In the genomic region with DNA sequence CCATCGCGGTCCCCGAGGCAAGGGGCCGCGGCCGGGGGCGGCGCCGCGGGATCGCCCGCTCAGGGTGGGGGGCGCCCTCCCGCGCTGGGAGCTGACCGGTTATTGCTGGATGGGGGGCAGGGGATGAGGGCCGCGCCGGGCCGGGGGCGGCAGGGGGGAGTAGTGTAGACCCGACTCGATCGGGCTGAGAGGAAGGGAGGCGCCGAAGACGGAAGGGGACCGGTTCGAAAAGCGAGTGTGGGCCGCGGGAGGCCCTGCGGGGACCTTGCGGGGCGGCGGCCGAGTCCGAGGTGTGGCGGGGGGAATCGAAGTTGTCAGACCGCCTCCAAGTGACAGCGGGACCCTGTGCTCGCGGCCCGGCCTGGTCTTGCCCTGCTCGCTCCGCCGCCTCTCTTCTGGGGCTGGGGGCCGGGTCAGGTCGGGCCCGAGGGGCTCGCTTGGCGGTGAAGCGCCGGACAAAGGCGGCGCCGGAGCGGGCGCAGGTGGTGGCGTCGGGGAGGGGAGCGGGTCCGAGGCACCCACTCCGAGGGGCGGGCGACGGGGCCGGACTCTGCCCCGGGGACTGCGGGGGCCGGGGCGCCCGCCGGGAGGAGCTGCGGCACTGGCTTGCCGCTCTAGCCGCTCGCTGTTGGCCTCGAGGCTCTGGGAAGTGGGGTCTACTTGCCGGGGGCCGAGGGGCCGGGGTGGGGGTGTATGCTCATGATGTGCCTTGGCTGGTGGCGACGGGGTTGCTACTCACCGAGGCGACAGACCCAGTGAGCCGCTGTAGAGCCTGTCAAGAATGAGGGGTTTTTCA, we compare ENCODE assay signal across 8 cellular contexts. TPM values are rescaled to one million over a fixed set of nuclear protein-coding genes. Genes with fewer than 3 reads are reported as not detected.
DNase-seq lines count a peak whose midpoint lies in the region; ATAC-seq and TF ChIP-seq lines count a peak whose summit lies in the region.

No MANE protein-coding gene starts in this region.

- H3K4me3 Mint-ChIP-seq in CD4-positive, alpha-beta memory T cell = peak overlapping the region; percentile 89 to 95 (median 93)
- peak overlapping the region; percentile 87 for H3K4me3 Mint-ChIP-seq in HFFc6

- peak in 1 of 5 donors; percentile 52 for DNase-seq in CD4-positive, alpha-beta memory T cell
- DNase-seq in HFFc6 (no peak), germinal center (ENCODE audit: low spot score) (peak; percentile 33), sciatic nerve (ENCODE audit: low spot score) (peak; percentile 67), mucosa of gallbladder (ENCODE audit: low spot score) (no peak)
- DNase-seq in activated CD8-positive, alpha-beta memory T cell treated with anti-CD3 and anti-CD28 coated beads, Interleukin-2, amount 50 U/mL, for 48 hours = peak; percentile 67
- no peak for DNase-seq in stimulated activated naive CD4-positive, alpha-beta T cell treated with Interleukin-2 at 50 U/mL for 16 hours (lab: John Stamatoyannopoulos, UW)
- no peak for DNase-seq in activated CD4-positive, CD25-positive, alpha-beta regulatory T cell (lab: John Stamatoyannopoulos, UW)

- intact Hi-C loops in CD4-positive, alpha-beta memory T cell (cut with micrococcal nuclease) = loop anchor here (1.0 to 2.0 kb wide), 3 partner anchors 37 to 127 kb away; partner anchors contain the start of genes IVD and RPUSD2
- intact Hi-C loops in sciatic nerve (cut with DNase I) = no loop called here

- TF ChIP-seq CTCF in HFFc6 (IDR thresholded peaks at IDR 0.05) = peak; percentile 38; the same call in 1 of the 2 replicates

- POLR2A ChIA-PET in CD4-positive, alpha-beta memory T cell (lab: Charles Lee; ENCODE audit: partially characterized antibody) = interaction anchor here (1.0 to 5.7 kb wide), 8 partner anchors 11 to 252 kb away, joined by 3 to 94 read pairs (median 5); partner anchors contain the start of genes CCDC32, CHST14, DISP2 and IVD

- H3K36me3 Mint-ChIP-seq in CD4-positive, alpha-beta memory T cell = peaks cover 0 to 10% of the 10 kb centered on the region in 2 donors
- H3K36me3 Mint-ChIP-seq in HFFc6 (ENCODE audit: low read depth) = no peaks in the 10 kb centered on the region

- no peaks in the 10 kb centered on the region for H3K9me3 Mint-ChIP-seq in CD4-positive, alpha-beta memory T cell
- H3K9me3 Mint-ChIP-seq in HFFc6 = no peaks in the 10 kb centered on the region

- peaks cover 6% of the 10 kb centered on the region for H3K27me3 ChIP-seq in CD4-positive, alpha-beta memory T cell (ENCODE audit: insufficient read depth, low read length)

- H3K9me3 ChIP-seq in CD4-positive, alpha-beta memory T cell (ENCODE audit: control insufficient read depth in 1 of 2, low read length in 2 of 2) = no peaks in the 10 kb centered on the region

- peaks cover 10 to 11% of the 10 kb centered on the region in 2 donors for H3K27me3 Mint-ChIP-seq in CD4-positive, alpha-beta memory T cell
- H3K27me3 Mint-ChIP-seq in HFFc6 (ENCODE audit: insufficient read depth) = peaks cover 29% of the 10 kb centered on the region

- H3K27ac ChIP-seq in CD4-positive, alpha-beta memory T cell (ENCODE audit: low read depth, low read length) = peak overlapping the region; percentile 49

- H3K4me1 ChIP-seq in CD4-positive, alpha-beta memory T cell (ENCODE audit: insufficient read depth, low read length) = peaks cover 59% of the 10 kb centered on the region

- H3K4me3 ChIP-seq in CD4-positive, alpha-beta memory T cell (ENCODE audit: low read length in 2 of 2) = peak overlapping the region in 1 of 2 donors; percentile 45

- H3K4me1 Mint-ChIP-seq in CD4-positive, alpha-beta memory T cell = peaks cover 48 to 76% (median 58%) of the 10 kb centered on the region in 4 donors
- H3K4me1 Mint-ChIP-seq in HFFc6 (ENCODE audit: low read depth) = peaks cover 49% of the 10 kb centered on the region

- no peaks in the 10 kb centered on the region for H3K36me3 ChIP-seq in CD4-positive, alpha-beta memory T cell (ENCODE audit: insufficient read depth, low read length)

- peak overlapping the region; percentile 76 to 95 (median 91) for H3K27ac Mint-ChIP-seq in CD4-positive, alpha-beta memory T cell
- H3K27ac Mint-ChIP-seq in HFFc6 = peak overlapping the region; percentile 43

- CTCF ChIA-PET in CD4-positive, alpha-beta memory T cell (lab: Charles Lee; ENCODE audit: partially characterized antibody) = interaction anchor here (1.0 to 5.7 kb wide), 6 partner anchors 15 to 152 kb away, joined by 3 to 29 read pairs (median 4); partner anchors contain the start of gene KNL1

- ATAC-seq in sciatic nerve = no peak

RNA-seq across cellular contexts. Expression of gene BAHD1, which starts 1.2 kb away (rescaled TPM):
- 10 to 100 TPM; 47.0 to 49.2 TPM for total RNA-seq in CD4-positive, alpha-beta memory T cell
- polyA plus RNA-seq in CD4-positive, alpha-beta memory T cell = 1 to 10 TPM; 1.5 to 4.6 TPM
- 10 to 100 TPM; 12.7 to 14.4 (median 14.2) TPM for total RNA-seq in HFFc6 (2021; fragmentation: NEBNext Ultra II Directional; extraction: Animal tissue kit (Norgen Biotek cat#: 25700))
- total RNA-seq in sciatic nerve (17.2 TPM), mucosa of gallbladder (33.1 TPM)

RNA-seq across cellular contexts. Expression of gene CHST14, which starts 28.9 kb away (rescaled TPM):
- 10 to 100 TPM in 1 of 2 experiments, 1 to 10 TPM in 1; 9.1 to 10.5 TPM for total RNA-seq in CD4-positive, alpha-beta memory T cell
- polyA plus RNA-seq in CD4-positive, alpha-beta memory T cell = 1 to 10 TPM in 1 of 2 donors, under 1 TPM in 1; 0.64 to 1.5 TPM
- total RNA-seq in HFFc6 (2021; fragmentation: NEBNext Ultra II Directional; extraction: Animal tissue kit (Norgen Biotek cat#: 25700)) = 10 to 100 TPM; 26.3 to 32.5 (median 28.4) TPM
- total RNA-seq in sciatic nerve = 13.5 TPM
- total RNA-seq in mucosa of gallbladder = 15.8 TPM

RNA-seq across cellular contexts. Expression of gene IVD, which starts 36.3 kb away (rescaled TPM):
- 10 to 100 TPM; 56.4 to 62.2 TPM for total RNA-seq in CD4-positive, alpha-beta memory T cell
- 10 to 100 TPM; 25.7 to 26.8 TPM for polyA plus RNA-seq in CD4-positive, alpha-beta memory T cell
- 10 to 100 TPM; 48.5 to 69.9 (median 50.4) TPM for total RNA-seq in HFFc6 (2021; fragmentation: NEBNext Ultra II Directional; extraction: Animal tissue kit (Norgen Biotek cat#: 25700))
- total RNA-seq in sciatic nerve (67.8 TPM), mucosa of gallbladder (123 TPM)

RNA-seq across cellular contexts. Expression of gene KNSTRN, which starts 59.4 kb away (rescaled TPM):
- total RNA-seq in CD4-positive, alpha-beta memory T cell = 1 to 10 TPM; 6.8 to 8.8 TPM
- 1 to 10 TPM; 1.0 to 2.5 TPM for polyA plus RNA-seq in CD4-positive, alpha-beta memory T cell
- total RNA-seq in HFFc6 (2021; fragmentation: NEBNext Ultra II Directional; extraction: Animal tissue kit (Norgen Biotek cat#: 25700)) = 10 to 100 TPM; 26.2 to 49.7 (median 47.5) TPM
- total RNA-seq in sciatic nerve (6.4 TPM), mucosa of gallbladder (12.2 TPM)

Comparison
In these comparisons a context has a peak if more than half of its experiments do, and no peak if none do; other contexts are left out.
1. DNase-seq: peak in activated CD8-positive, alpha-beta memory T cell treated with anti-CD3 and anti-CD28 coated beads, Interleukin-2, amount 50 U/mL, for 48 hours (single experiment), germinal center (single experiment) and sciatic nerve (single experiment); none in HFFc6 (single experiment), mucosa of gallbladder (single experiment), stimulated activated naive CD4-positive, alpha-beta T cell treated with Interleukin-2 at 50 U/mL for 16 hours (single experiment) and activated CD4-positive, CD25-positive, alpha-beta regulatory T cell (0 of 4).